Comparison of ENCODE assay signal across 13 cellular contexts in the genomic region with DNA sequence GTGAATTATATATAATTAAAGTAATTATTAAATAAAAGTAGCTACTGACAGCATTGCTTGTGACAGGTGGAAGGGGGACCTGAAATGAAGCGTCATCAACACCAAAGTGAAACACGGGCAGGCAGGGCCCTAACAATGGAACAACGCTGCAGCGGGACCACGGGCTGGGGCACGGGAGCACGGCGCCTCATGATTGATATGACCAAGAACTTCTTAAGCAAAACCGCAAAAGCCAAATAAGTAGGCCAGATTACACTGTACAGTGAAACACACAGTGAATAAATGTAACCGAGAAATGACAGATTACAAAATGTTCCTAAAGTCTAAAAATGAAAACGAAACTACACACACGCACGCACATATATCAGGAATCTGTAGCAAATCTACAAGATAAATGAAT.
DNase-seq lines count a peak whose midpoint lies in the region; ATAC-seq lines count a peak whose summit lies in the region.
"Had no signal": no experiment of that assay in that cellular context is flagged by ENCODE, and none has a peak within 500 bp of the region (broad histone marks: within the 10 kb centered on the region; RNA-seq: fewer than 3 reads in every experiment).

No MANE protein-coding gene starts in this region.

- H3K27ac Mint-ChIP-seq in activated naive CD8-positive, alpha-beta T cell treated with anti-CD3 and anti-CD28 coated beads, Interleukin-2, amount 50 U/mL, for 24 hours, result no peak overlapping the region
- no peak overlapping the region for H3K27ac Mint-ChIP-seq in stimulated activated memory B cell treated with anti-CD40 and anti-IgM and Interleukin-4, amounts not matched to agents 10 μg/mL and 1 μg/mL and 100 μg/mL, for 72 hours

- H3K27me3 Mint-ChIP-seq in activated naive CD8-positive, alpha-beta T cell treated with anti-CD3 and anti-CD28 coated beads, Interleukin-2, amount 50 U/mL, for 24 hours, result no peaks in the 10 kb centered on the region
- H3K27me3 Mint-ChIP-seq in stimulated activated memory B cell treated with anti-CD40 and anti-IgM and Interleukin-4, amounts not matched to agents 10 μg/mL and 1 μg/mL and 100 μg/mL, for 72 hours, result peaks cover 2% of the 10 kb centered on the region

- H3K9me3 Mint-ChIP-seq in activated naive CD8-positive, alpha-beta T cell treated with anti-CD3 and anti-CD28 coated beads, Interleukin-2, amount 50 U/mL, for 24 hours, result peaks cover 4% of the 10 kb centered on the region
- peaks cover 9% of the 10 kb centered on the region for H3K9me3 Mint-ChIP-seq in stimulated activated memory B cell treated with anti-CD40 and anti-IgM and Interleukin-4, amounts not matched to agents 10 μg/mL and 1 μg/mL and 100 μg/mL, for 72 hours

- H3K4me1 Mint-ChIP-seq in activated naive CD8-positive, alpha-beta T cell treated with anti-CD3 and anti-CD28 coated beads, Interleukin-2, amount 50 U/mL, for 24 hours, result peaks cover 6% of the 10 kb centered on the region
- H3K4me1 Mint-ChIP-seq in stimulated activated memory B cell treated with anti-CD40 and anti-IgM and Interleukin-4, amounts not matched to agents 10 μg/mL and 1 μg/mL and 100 μg/mL, for 72 hours, result no peaks in the 10 kb centered on the region

- peak; percentile 69 for DNase-seq in activated naive CD4-positive, alpha-beta T cell treated with Interleukin-2 at 50 U/mL for 16 hours
- no peak for DNase-seq in activated naive CD4-positive, alpha-beta T cell (lab: John Stamatoyannopoulos, UW)
- DNase-seq in RPMI8226 (peak; percentile 12), NCI-H2107 (lab: John Stamatoyannopoulos, UW) (no peak), NCI-H69 (lab: John Stamatoyannopoulos, UW) (no peak)
- peak; percentile 13 for DNase-seq in activated naive CD8-positive, alpha-beta T cell treated with anti-CD3 and anti-CD28 coated beads, Interleukin-2, amount 50 U/mL, for 24 hours
- peak; percentile 6 for DNase-seq in stimulated activated CD8-positive, alpha-beta memory T cell treated with anti-CD3 and anti-CD28 coated beads, Interleukin-7, amount 100 ng/mL, for 24 hours (ENCODE audit: low read depth)
- DNase-seq: Calu3, NCI-H187 treated with DMSO at 0.1 percent for 48 hours, NCI-H510A, posterior cingulate gyrus, upper lobe of right lung had no signal

- peaks cover 3% of the 10 kb centered on the region for H3K36me3 Mint-ChIP-seq in activated naive CD8-positive, alpha-beta T cell treated with anti-CD3 and anti-CD28 coated beads, Interleukin-2, amount 50 U/mL, for 24 hours (ENCODE audit: low read depth)
- H3K36me3 Mint-ChIP-seq in stimulated activated memory B cell treated with anti-CD40 and anti-IgM and Interleukin-4, amounts not matched to agents 10 μg/mL and 1 μg/mL and 100 μg/mL, for 72 hours, result no peaks in the 10 kb centered on the region

- peak; percentile 40 for ATAC-seq in activated naive CD8-positive, alpha-beta T cell treated with anti-CD3 and anti-CD28 coated beads, Interleukin-2, amount 50 U/mL, for 24 hours
- no peak for ATAC-seq in stimulated activated memory B cell treated with anti-CD40 and anti-IgM and Interleukin-4, amounts not matched to agents 10 μg/mL and 1 μg/mL and 100 μg/mL, for 72 hours
- ATAC-seq: upper lobe of right lung had no signal

- no peak overlapping the region for H3K4me3 Mint-ChIP-seq in activated naive CD8-positive, alpha-beta T cell treated with anti-CD3 and anti-CD28 coated beads, Interleukin-2, amount 50 U/mL, for 24 hours
- H3K4me3 Mint-ChIP-seq in stimulated activated memory B cell treated with anti-CD40 and anti-IgM and Interleukin-4, amounts not matched to agents 10 μg/mL and 1 μg/mL and 100 μg/mL, for 72 hours, result no peak overlapping the region

Comparison
In these comparisons a context has a peak if more than half of its experiments do, and no peak if none do; other contexts are left out.
1. DNase-seq: peak in activated naive CD4-positive, alpha-beta T cell treated with Interleukin-2 at 50 U/mL for 16 hours (single experiment), RPMI8226 (single experiment), activated naive CD8-positive, alpha-beta T cell treated with anti-CD3 and anti-CD28 coated beads, Interleukin-2, amount 50 U/mL, for 24 hours (single experiment) and stimulated activated CD8-positive, alpha-beta memory T cell treated with anti-CD3 and anti-CD28 coated beads, Interleukin-7, amount 100 ng/mL, for 24 hours (single experiment); none in activated naive CD4-positive, alpha-beta T cell (0 of 4), NCI-H2107 (single experiment) and NCI-H69 (single experiment).